ENCODE assay signal across 15 cellular contexts in the genomic region with DNA sequence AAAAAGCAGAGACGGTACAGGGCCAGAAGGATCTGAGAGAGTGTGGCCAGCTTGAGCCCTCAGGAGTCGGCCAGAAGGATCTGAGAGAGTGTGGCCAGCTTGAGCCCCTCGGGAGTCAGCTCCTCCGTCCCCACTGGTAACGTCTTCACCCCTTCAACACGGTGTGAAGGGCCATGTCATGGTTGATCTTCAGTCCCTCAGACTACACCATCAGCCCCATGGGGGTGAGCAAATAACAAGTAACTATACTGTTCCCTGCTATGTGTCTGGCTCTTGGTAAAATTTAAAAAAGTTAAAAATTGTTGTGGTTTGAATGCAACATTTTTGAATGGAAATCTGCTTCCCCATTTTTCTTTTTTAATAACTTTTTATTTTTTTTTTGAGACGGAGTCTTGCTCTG. TPM values are rescaled to one million over a fixed set of nuclear protein-coding genes. Genes with fewer than 3 reads are reported as not detected.
DNase-seq lines count a peak whose midpoint lies in the region; ATAC-seq and TF ChIP-seq lines count a peak whose summit lies in the region.
"Had no signal": no experiment of that assay in that cellular context is flagged by ENCODE, and none has a peak within 500 bp of the region (broad histone marks: within the 10 kb centered on the region; RNA-seq: fewer than 3 reads in every experiment).

No MANE protein-coding gene starts in this region.

- no peak for TF ChIP-seq POLR2A in adrenal gland (IDR thresholded peaks at IDR 0.05)

- H3K36me3 ChIP-seq in CD4-positive, CD25-positive, alpha-beta regulatory T cell (ENCODE audit: control insufficient read depth, insufficient read depth, low read length): peaks cover 21% of the 10 kb centered on the region
- H3K36me3 ChIP-seq in DND-41 (ENCODE audit: insufficient read depth, low read length) (peaks cover 47% of the 10 kb centered on the region), adrenal gland (replicated peaks in 1 of 2) (no peaks in the 10 kb centered on the region)

- no peaks in the 10 kb centered on the region for H3K27me3 Mint-ChIP-seq in CD4-positive, CD25-positive, alpha-beta regulatory T cell
- no peaks in the 10 kb centered on the region for H3K27me3 Mint-ChIP-seq in activated naive CD8-positive, alpha-beta T cell treated with anti-CD3 and anti-CD28 coated beads for 36 hours
- no peaks in the 10 kb centered on the region for H3K27me3 Mint-ChIP-seq in natural killer cell (ENCODE audit: low read depth in 2 of 2)
- H3K27me3 Mint-ChIP-seq: CD4-positive, alpha-beta T cell had no signal

- H3K4me3 ChIP-seq in CD4-positive, CD25-positive, alpha-beta regulatory T cell (ENCODE audit: low read depth, low read length): no peak overlapping the region
- H3K4me3 ChIP-seq in DND-41 (ENCODE audit: low read depth in 1 of 2, low read length in 2 of 2): 0 out of 4 replicates have a peak overlapping the region, but pooled peaks of 1 of the 2 experiments have one; percentile 23
- H3K4me3 ChIP-seq in adrenal gland: no peak overlapping the region

- H3K4me1 ChIP-seq in CD4-positive, CD25-positive, alpha-beta regulatory T cell (ENCODE audit: control insufficient read depth, insufficient read depth, low read length, poor library complexity, severe bottlenecking): peaks cover 20% of the 10 kb centered on the region
- H3K4me1 ChIP-seq in DND-41 (ENCODE audit: insufficient read depth, low read length) (peaks cover 41% of the 10 kb centered on the region), adrenal gland (replicated peaks in 1 of 2) (peaks cover 6 to 11% of the 10 kb centered on the region in 2 donors)

- peaks cover 5% of the 10 kb centered on the region; the same call in 1 of the 2 replicates for H4K20me1 ChIP-seq in DND-41 (ENCODE audit: insufficient read depth, low read length)

- ATAC-seq in CD4-positive, CD25-positive, alpha-beta regulatory T cell (ENCODE audit: low read depth in 2 of 2): no peak
- no peak for ATAC-seq in DND-41 (ENCODE audit: insufficient read depth, low read depth)
- ATAC-seq in natural killer cell: no peak
- ATAC-seq: heart left ventricle had no signal

- H3K36me3 Mint-ChIP-seq in CD4-positive, CD25-positive, alpha-beta regulatory T cell: peaks cover 29% of the 10 kb centered on the region
- H3K36me3 Mint-ChIP-seq in activated naive CD8-positive, alpha-beta T cell treated with anti-CD3 and anti-CD28 coated beads for 36 hours: peaks cover 79% of the 10 kb centered on the region
- H3K36me3 Mint-ChIP-seq in natural killer cell: peaks cover 6% of the 10 kb centered on the region

- intact Hi-C loops in natural killer cell (cut with micrococcal nuclease) (no loop called here), adrenal gland (cut with DNase I) (no loop called here)

- peak overlapping the region; percentile 88 for H3K4me2 ChIP-seq in DND-41 (ENCODE audit: insufficient read depth, low read length)

- H3K27me3 ChIP-seq in CD4-positive, CD25-positive, alpha-beta regulatory T cell (ENCODE audit: control insufficient read depth, insufficient read depth, low read length): no peaks in the 10 kb centered on the region
- H3K27me3 ChIP-seq in DND-41 (ENCODE audit: insufficient read depth, low read length, poor library complexity): no peaks in the 10 kb centered on the region
- H3K27me3 ChIP-seq in adrenal gland: no peaks in the 10 kb centered on the region
- H3K27me3 ChIP-seq: esophagus muscularis mucosa, heart left ventricle had no signal

- H3K27ac Mint-ChIP-seq in CD4-positive, CD25-positive, alpha-beta regulatory T cell: no peak overlapping the region
- no peak overlapping the region for H3K27ac Mint-ChIP-seq in activated naive CD8-positive, alpha-beta T cell treated with anti-CD3 and anti-CD28 coated beads for 36 hours
- no peak overlapping the region for H3K27ac Mint-ChIP-seq in natural killer cell

- peaks cover 0 to 24% (median 12%) of the 10 kb centered on the region in 7 donors for H3K9me3 Mint-ChIP-seq in CD4-positive, CD25-positive, alpha-beta regulatory T cell
- peaks cover 18% of the 10 kb centered on the region for H3K9me3 Mint-ChIP-seq in activated naive CD8-positive, alpha-beta T cell treated with anti-CD3 and anti-CD28 coated beads for 36 hours
- no peaks in the 10 kb centered on the region for H3K9me3 Mint-ChIP-seq in natural killer cell

- TF ChIP-seq CTCF in DND-41 (IDR thresholded peaks at IDR 0.05; ENCODE audit: borderline replicate concordance, extremely low read depth, low read length, poor library complexity, severe bottlenecking) (no peak), natural killer cell (IDR thresholded peaks at IDR 0.05) (no peak), adrenal gland (IDR thresholded peaks at IDR 0.05) (no peak)

- H3K4me3 Mint-ChIP-seq in CD4-positive, CD25-positive, alpha-beta regulatory T cell: peak overlapping the region; percentile 69 to 99 (median 86)
- peak overlapping the region; percentile 93 for H3K4me3 Mint-ChIP-seq in activated naive CD8-positive, alpha-beta T cell treated with anti-CD3 and anti-CD28 coated beads for 36 hours
- peak overlapping the region; percentile 56 for H3K4me3 Mint-ChIP-seq in natural killer cell

- no peak overlapping the region for H3K9ac ChIP-seq in DND-41 (ENCODE audit: low read depth, low read length)

- H3K4me1 Mint-ChIP-seq in CD4-positive, CD25-positive, alpha-beta regulatory T cell: peaks cover 15 to 60% (median 28%) of the 10 kb centered on the region in 4 donors
- H3K4me1 Mint-ChIP-seq in activated naive CD8-positive, alpha-beta T cell treated with anti-CD3 and anti-CD28 coated beads for 36 hours: peaks cover 28% of the 10 kb centered on the region
- peaks cover 30 to 40% of the 10 kb centered on the region in 2 donors for H3K4me1 Mint-ChIP-seq in natural killer cell

- no peak for DNase-seq in CD4-positive, CD25-positive, alpha-beta regulatory T cell
- no peak for DNase-seq in DND-41
- no peak for DNase-seq in activated naive CD8-positive, alpha-beta T cell treated with anti-CD3 and anti-CD28 coated beads for 36 hours
- DNase-seq in natural killer cell: no peak
- DNase-seq in adrenal gland: no peak
- DNase-seq in NCI-H1694 treated with DMSO at 0.1 percent for 48 hours (lab: John Stamatoyannopoulos, UW): no peak
- DNase-seq in Kasumi-1 (lab: John Stamatoyannopoulos, UW): no peak
- DNase-seq: activated CD8-positive, alpha-beta memory T cell treated with anti-CD3 and anti-CD28 coated beads for 24 hours; amniotic stem cell; CD4-positive, alpha-beta T cell; GDM1; heart left ventricle; MM.1S; SHP77 treated with DMSO at 0.1 percent for 48 hours had no signal

- WGBS in adrenal gland, 4 donors: 92 to 99% (median 97%) methylated on average over 7 of the region's 7 CpGs

- H3K79me2 ChIP-seq in DND-41 (ENCODE audit: insufficient read depth, low read length): peaks cover 67% of the 10 kb centered on the region

- H3K27ac ChIP-seq in CD4-positive, CD25-positive, alpha-beta regulatory T cell (ENCODE audit: insufficient read depth, low read length, poor library complexity, severe bottlenecking): no peak overlapping the region
- no peak overlapping the region for H3K27ac ChIP-seq in DND-41 (ENCODE audit: low read length)
- no peak overlapping the region for H3K27ac ChIP-seq in adrenal gland

- H3K9me3 ChIP-seq in CD4-positive, CD25-positive, alpha-beta regulatory T cell (ENCODE audit: control insufficient read depth in 2 of 2, low read length in 2 of 2): peaks cover 27 to 36% of the 10 kb centered on the region in 2 experiments
- H3K9me3 ChIP-seq in DND-41 (ENCODE audit: insufficient read depth, low read length, severe bottlenecking): peaks cover 4% of the 10 kb centered on the region
- H3K9me3 ChIP-seq in adrenal gland (replicated peaks in 1 of 3): peaks cover 0 to 26% (median 0%) of the 10 kb centered on the region in 3 donors

- H2AFZ ChIP-seq in DND-41 (ENCODE audit: low read depth, low read length): no peak overlapping the region

RNA-seq across cellular contexts. Expression of a gene that starts 1.6 kb away (rescaled TPM):
- 6.7 TPM for total RNA-seq in CD4-positive, CD25-positive, alpha-beta regulatory T cell
- under 1 TPM; 0.33 to 0.87 (median 0.61) TPM for polyA plus RNA-seq in CD4-positive, CD25-positive, alpha-beta regulatory T cell
- total RNA-seq in activated naive CD8-positive, alpha-beta T cell treated with anti-CD3 and anti-CD28 coated beads for 36 hours: 1 to 10 TPM; 4.1 to 4.3 TPM
- total RNA-seq in natural killer cell (1 to 10 TPM; 6.4 to 8.7 (median 7.7) TPM), adrenal gland (1 to 10 TPM; 6.6 to 8.6 (median 7.0) TPM)
- polyA plus RNA-seq in adrenal gland: 1 to 10 TPM; 1.6 to 2.6 (median 2.4) TPM

RNA-seq across cellular contexts. Expression of a gene that starts 28.0 kb away (rescaled TPM):
- total RNA-seq in CD4-positive, CD25-positive, alpha-beta regulatory T cell: 117 TPM
- polyA plus RNA-seq in CD4-positive, CD25-positive, alpha-beta regulatory T cell: 10 to 100 TPM; 65.9 to 85.8 (median 77.4) TPM
- total RNA-seq in activated naive CD8-positive, alpha-beta T cell treated with anti-CD3 and anti-CD28 coated beads for 36 hours: 10 to 100 TPM; 79.5 to 82.7 TPM
- total RNA-seq in natural killer cell (100 to 1,000 TPM in 2 of 3 donors, 10 to 100 TPM in 1; 96.1 to 142 (median 119) TPM), adrenal gland (10 to 100 TPM; 18.4 to 49.8 (median 29.8) TPM)
- 10 to 100 TPM; 36.3 to 70.5 (median 48.4) TPM for polyA plus RNA-seq in adrenal gland

RNA-seq across cellular contexts. Expression of a gene that starts 48.5 kb away (rescaled TPM):
- 11.6 TPM for total RNA-seq in CD4-positive, CD25-positive, alpha-beta regulatory T cell
- polyA plus RNA-seq in CD4-positive, CD25-positive, alpha-beta regulatory T cell: 10 to 100 TPM; 16.2 to 20.8 (median 19.2) TPM
- total RNA-seq in activated naive CD8-positive, alpha-beta T cell treated with anti-CD3 and anti-CD28 coated beads for 36 hours: 10 to 100 TPM; 46.0 to 51.6 TPM
- 10 to 100 TPM; 21.9 to 31.5 (median 21.9) TPM for total RNA-seq in natural killer cell
- total RNA-seq in adrenal gland: 100 to 1,000 TPM in 1 of 8 donors, 10 to 100 TPM in 7; 24.6 to 170 (median 31.5) TPM
- 10 to 100 TPM; 10.8 to 26.5 (median 24.9) TPM for polyA plus RNA-seq in adrenal gland

RNA-seq across cellular contexts. Expression of a gene that starts 49.6 kb away (rescaled TPM):
- total RNA-seq in CD4-positive, CD25-positive, alpha-beta regulatory T cell: 2.1 TPM
- 1 to 10 TPM in 2 of 4 donors, under 1 TPM in 2; 0.31 to 2.6 (median 1.3) TPM for polyA plus RNA-seq in CD4-positive, CD25-positive, alpha-beta regulatory T cell
- 1 to 10 TPM; 2.8 to 3.2 TPM for total RNA-seq in activated naive CD8-positive, alpha-beta T cell treated with anti-CD3 and anti-CD28 coated beads for 36 hours
- total RNA-seq in natural killer cell: 1 to 10 TPM; 2.9 to 4.8 (median 3.2) TPM
- 1 to 10 TPM; 1.8 to 4.8 (median 3.4) TPM for total RNA-seq in adrenal gland
- polyA plus RNA-seq in adrenal gland: 1 to 10 TPM in 2 of 3 donors, under 1 TPM in 1; 0.98 to 3.1 (median 1.2) TPM
